ENCODE assay signal across 1 cellular context in genomic region chr17:8158267-8159031, GRCh38.
A peak's percentile ranks its signal among the peaks of the same experiment; 100 is the strongest.
TF ChIP-seq lines count a peak whose summit lies in the region.

No MANE protein-coding gene starts in this region.

TF ChIP-seq in H1, 55 proteins besides CTCF, POLR2A, EP300 and RAD21:
- TF ChIP-seq CREB1 (IDR thresholded peaks at IDR 0.05): peak; percentile 28; the same call in 1 of the 2 replicates
- TF ChIP-seq BCL11A (IDR thresholded peaks at IDR 0.05; ENCODE audit: low read depth in 2 of 2, low read length in 2 of 2): no peak
- TF ChIP-seq TAF1 (IDR thresholded peaks at IDR 0.05; ENCODE audit: low read depth, low read length): no peak
- 0 out of 4 replicates have a peak, but pooled peaks have one; percentile 35 to 45 for TF ChIP-seq SIN3A (conservative IDR thresholded peaks at IDR 0.05 in 1 of 2, IDR thresholded peaks at IDR 0.05 in 1 of 2; ENCODE audit: low read depth in 1 of 2, low read length in 2 of 2)
TF ChIP-seq in H1: peak in this region for 2.
